1 cellular context compared by ENCODE assay signal in the genomic region with DNA sequence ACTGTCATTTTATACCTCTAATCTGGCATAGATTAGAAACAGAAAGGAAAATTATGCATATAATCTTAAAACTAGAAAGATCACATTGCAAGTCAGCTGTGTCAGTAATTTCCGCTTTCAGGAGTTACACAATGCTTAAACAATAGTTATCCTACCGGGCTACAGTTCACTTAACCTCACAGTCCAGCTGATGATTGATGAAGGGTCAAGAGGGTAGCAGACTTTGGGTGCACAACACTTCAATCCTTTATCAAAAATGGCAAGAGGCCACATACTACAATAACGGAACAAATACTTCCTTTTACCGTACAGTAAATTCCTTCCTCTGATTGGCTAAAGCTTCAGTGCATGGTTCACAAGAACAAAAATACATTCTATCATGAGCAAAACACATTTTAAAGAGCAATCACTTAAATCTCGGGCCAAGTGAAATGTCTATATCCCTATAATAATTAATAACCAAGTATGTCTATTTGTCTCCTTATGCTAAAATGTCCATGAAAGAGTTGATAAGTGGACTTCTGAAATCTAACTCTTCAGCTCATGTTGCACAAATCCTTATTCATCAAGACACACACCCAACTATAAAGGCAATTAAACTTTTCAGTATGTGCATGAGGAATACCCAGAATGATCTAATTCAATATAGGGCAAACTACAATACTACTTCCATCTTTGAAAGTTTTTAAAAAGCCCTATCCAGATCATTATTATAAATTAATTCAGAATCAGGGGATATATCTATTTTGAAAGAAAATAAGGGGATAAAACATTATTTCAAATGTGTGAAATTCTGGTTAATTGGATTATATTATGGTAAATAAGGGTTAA.
TF ChIP-seq lines count a peak whose summit lies in the region.

No MANE protein-coding gene starts in this region.

TF ChIP-seq in HepG2, 621 proteins besides CTCF, POLR2A, EP300 and RAD21 (continued from another document and continues in another):
- TF ChIP-seq ZNF562 (CRISPR knock-in tag; IDR thresholded peaks at IDR 0.05; ENCODE audit: borderline replicate concordance), result no peak
- TF ChIP-seq RFX1 (IDR thresholded peaks at IDR 0.05), result no peak
- TF ChIP-seq GABPB1 (CRISPR knock-in tag; IDR thresholded peaks at IDR 0.05), result peak; percentile 56; the same call in 1 of the 2 replicates
- TF ChIP-seq RFX3 (CRISPR knock-in tag; IDR thresholded peaks at IDR 0.05), result no peak; the same call in 1 of the 2 replicates
- no peak; the same call in 1 of the 2 replicates for TF ChIP-seq ZNF136 (CRISPR knock-in tag; IDR thresholded peaks at IDR 0.05; ENCODE audit: low read depth)
- TF ChIP-seq, protein P1, sequence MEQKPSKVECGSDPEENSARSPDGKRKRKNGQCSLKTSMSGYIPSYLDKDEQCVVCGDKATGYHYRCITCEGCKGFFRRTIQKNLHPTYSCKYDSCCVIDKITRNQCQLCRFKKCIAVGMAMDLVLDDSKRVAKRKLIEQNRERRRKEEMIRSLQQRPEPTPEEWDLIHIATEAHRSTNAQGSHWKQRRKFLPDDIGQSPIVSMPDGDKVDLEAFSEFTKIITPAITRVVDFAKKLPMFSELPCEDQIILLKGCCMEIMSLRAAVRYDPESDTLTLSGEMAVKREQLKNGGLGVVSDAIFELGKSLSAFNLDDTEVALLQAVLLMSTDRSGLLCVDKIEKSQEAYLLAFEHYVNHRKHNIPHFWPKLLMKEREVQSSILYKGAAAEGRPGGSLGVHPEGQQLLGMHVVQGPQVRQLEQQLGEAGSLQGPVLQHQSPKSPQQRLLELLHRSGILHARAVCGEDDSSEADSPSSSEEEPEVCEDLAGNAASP (CRISPR knock-in tag; IDR thresholded peaks at IDR 0.05; ENCODE audit: borderline replicate concordance), result peak; percentile 92
- TF ChIP-seq, protein P2, sequence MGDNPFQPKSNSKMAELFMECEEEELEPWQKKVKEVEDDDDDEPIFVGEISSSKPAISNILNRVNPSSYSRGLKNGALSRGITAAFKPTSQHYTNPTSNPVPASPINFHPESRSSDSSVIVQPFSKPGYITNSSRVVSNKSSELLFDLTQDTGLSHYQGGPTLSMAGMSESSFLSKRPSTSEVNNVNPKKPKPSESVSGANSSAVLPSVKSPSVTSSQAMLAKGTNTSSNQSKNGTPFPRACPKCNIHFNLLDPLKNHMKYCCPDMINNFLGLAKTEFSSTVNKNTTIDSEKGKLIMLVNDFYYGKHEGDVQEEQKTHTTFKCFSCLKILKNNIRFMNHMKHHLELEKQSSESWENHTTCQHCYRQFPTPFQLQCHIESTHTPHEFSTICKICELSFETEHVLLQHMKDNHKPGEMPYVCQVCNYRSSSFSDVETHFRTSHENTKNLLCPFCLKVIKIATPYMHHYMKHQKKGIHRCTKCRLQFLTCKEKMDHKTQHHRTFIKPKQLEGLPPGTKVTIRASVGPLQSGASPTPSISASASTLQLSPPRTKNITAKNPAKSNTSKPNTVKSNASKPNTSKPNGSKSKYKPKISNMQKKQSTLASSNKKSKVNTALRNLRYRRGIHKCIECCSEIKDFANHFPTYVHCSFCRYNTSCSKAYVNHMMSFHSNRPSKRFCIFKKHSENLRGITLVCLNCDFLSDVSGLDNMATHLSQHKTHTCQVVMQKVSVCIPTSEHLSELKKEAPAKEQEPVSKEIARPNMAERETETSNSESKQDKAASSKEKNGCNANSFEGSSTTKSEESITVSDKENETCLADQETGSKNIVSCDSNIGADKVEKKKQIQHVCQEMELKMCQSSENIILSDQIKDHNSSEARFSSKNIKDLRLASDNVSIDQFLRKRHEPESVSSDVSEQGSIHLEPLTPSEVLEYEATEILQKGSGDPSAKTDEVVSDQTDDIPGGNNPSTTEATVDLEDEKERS (CRISPR knock-in tag; IDR thresholded peaks at IDR 0.05), result 0 out of 2 replicates have a peak, but pooled peaks have one; percentile 38
- peak; percentile 84 for TF ChIP-seq FOSL2 (CRISPR knock-in tag; IDR thresholded peaks at IDR 0.05)
- TF ChIP-seq, protein P3, sequence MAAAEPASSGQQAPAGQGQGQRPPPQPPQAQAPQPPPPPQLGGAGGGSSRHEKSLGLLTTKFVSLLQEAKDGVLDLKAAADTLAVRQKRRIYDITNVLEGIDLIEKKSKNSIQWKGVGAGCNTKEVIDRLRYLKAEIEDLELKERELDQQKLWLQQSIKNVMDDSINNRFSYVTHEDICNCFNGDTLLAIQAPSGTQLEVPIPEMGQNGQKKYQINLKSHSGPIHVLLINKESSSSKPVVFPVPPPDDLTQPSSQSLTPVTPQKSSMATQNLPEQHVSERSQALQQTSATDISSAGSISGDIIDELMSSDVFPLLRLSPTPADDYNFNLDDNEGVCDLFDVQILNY (CRISPR knock-in tag; conservative IDR thresholded peaks at IDR 0.05), result no peak
- peak; percentile 55; the same call in 1 of the 2 replicates for TF ChIP-seq ZBTB20 (CRISPR knock-in tag; IDR thresholded peaks at IDR 0.05; ENCODE audit: borderline replicate concordance, low read depth)
- TF ChIP-seq HOXA5 (CRISPR knock-in tag; IDR thresholded peaks at IDR 0.05), result peak; percentile 100
- TF ChIP-seq, protein P4, sequence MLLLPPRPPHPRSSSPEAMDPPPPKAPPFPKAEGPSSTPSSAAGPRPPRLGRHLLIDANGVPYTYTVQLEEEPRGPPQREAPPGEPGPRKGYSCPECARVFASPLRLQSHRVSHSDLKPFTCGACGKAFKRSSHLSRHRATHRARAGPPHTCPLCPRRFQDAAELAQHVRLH (CRISPR knock-in tag; IDR thresholded peaks at IDR 0.05; ENCODE audit: borderline replicate concordance, low read depth), result peak; percentile 81; the same call in 1 of the 2 replicates
- no peak for TF ChIP-seq POLR2G (IDR thresholded peaks at IDR 0.05; ENCODE audit: low read depth, low read length)
- TF ChIP-seq KLF6 (CRISPR knock-in tag; IDR thresholded peaks at IDR 0.05), result 0 out of 2 replicates have a peak, but pooled peaks have one; percentile 23
- TF ChIP-seq, protein P5, sequence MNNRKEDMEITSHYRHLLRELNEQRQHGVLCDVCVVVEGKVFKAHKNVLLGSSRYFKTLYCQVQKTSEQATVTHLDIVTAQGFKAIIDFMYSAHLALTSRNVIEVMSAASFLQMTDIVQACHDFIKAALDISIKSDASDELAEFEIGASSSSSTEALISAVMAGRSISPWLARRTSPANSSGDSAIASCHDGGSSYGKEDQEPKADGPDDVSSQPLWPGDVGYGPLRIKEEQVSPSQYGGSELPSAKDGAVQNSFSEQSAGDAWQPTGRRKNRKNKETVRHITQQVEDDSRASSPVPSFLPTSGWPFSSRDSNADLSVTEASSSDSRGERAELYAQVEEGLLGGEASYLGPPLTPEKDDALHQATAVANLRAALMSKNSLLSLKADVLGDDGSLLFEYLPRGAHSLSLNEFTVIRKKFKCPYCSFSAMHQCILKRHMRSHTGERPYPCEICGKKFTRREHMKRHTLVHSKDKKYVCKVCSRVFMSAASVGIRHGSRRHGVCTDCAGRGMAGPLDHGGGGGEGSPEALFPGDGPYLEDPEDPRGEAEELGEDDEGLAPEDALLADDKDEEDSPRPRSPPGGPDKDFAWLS (CRISPR knock-in tag; IDR thresholded peaks at IDR 0.05; ENCODE audit: borderline replicate concordance), result no peak
- TF ChIP-seq TBX3 (IDR thresholded peaks at IDR 0.05; ENCODE audit: borderline replicate concordance), result peak; percentile 60; the same call in 1 of the 2 replicates
- TF ChIP-seq, protein P6, sequence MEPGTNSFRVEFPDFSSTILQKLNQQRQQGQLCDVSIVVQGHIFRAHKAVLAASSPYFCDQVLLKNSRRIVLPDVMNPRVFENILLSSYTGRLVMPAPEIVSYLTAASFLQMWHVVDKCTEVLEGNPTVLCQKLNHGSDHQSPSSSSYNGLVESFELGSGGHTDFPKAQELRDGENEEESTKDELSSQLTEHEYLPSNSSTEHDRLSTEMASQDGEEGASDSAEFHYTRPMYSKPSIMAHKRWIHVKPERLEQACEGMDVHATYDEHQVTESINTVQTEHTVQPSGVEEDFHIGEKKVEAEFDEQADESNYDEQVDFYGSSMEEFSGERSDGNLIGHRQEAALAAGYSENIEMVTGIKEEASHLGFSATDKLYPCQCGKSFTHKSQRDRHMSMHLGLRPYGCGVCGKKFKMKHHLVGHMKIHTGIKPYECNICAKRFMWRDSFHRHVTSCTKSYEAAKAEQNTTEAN (CRISPR knock-in tag; conservative IDR thresholded peaks at IDR 0.05), result no peak
- TF ChIP-seq, protein P7, sequence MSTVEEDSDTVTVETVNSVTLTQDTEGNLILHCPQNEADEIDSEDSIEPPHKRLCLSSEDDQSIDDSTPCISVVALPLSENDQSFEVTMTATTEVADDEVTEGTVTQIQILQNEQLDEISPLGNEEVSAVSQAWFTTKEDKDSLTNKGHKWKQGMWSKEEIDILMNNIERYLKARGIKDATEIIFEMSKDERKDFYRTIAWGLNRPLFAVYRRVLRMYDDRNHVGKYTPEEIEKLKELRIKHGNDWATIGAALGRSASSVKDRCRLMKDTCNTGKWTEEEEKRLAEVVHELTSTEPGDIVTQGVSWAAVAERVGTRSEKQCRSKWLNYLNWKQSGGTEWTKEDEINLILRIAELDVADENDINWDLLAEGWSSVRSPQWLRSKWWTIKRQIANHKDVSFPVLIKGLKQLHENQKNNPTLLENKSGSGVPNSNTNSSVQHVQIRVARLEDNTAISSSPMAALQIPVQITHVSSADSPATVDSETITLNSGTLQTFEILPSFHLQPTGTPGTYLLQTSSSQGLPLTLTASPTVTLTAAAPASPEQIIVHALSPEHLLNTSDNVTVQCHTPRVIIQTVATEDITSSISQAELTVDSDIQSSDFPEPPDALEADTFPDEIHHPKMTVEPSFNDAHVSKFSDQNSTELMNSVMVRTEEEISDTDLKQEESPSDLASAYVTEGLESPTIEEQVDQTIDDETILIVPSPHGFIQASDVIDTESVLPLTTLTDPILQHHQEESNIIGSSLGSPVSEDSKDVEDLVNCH (CRISPR knock-in tag; IDR thresholded peaks at IDR 0.05), result no peak
- TF ChIP-seq HDAC1 (CRISPR knock-in tag; IDR thresholded peaks at IDR 0.05), result peak; percentile 80
- no peak for TF ChIP-seq MTF1 (CRISPR knock-in tag; IDR thresholded peaks at IDR 0.05)
- peak; percentile 62; the same call in 1 of the 2 replicates for TF ChIP-seq ELF1 (CRISPR knock-in tag; IDR thresholded peaks at IDR 0.05)
- TF ChIP-seq, protein P8, sequence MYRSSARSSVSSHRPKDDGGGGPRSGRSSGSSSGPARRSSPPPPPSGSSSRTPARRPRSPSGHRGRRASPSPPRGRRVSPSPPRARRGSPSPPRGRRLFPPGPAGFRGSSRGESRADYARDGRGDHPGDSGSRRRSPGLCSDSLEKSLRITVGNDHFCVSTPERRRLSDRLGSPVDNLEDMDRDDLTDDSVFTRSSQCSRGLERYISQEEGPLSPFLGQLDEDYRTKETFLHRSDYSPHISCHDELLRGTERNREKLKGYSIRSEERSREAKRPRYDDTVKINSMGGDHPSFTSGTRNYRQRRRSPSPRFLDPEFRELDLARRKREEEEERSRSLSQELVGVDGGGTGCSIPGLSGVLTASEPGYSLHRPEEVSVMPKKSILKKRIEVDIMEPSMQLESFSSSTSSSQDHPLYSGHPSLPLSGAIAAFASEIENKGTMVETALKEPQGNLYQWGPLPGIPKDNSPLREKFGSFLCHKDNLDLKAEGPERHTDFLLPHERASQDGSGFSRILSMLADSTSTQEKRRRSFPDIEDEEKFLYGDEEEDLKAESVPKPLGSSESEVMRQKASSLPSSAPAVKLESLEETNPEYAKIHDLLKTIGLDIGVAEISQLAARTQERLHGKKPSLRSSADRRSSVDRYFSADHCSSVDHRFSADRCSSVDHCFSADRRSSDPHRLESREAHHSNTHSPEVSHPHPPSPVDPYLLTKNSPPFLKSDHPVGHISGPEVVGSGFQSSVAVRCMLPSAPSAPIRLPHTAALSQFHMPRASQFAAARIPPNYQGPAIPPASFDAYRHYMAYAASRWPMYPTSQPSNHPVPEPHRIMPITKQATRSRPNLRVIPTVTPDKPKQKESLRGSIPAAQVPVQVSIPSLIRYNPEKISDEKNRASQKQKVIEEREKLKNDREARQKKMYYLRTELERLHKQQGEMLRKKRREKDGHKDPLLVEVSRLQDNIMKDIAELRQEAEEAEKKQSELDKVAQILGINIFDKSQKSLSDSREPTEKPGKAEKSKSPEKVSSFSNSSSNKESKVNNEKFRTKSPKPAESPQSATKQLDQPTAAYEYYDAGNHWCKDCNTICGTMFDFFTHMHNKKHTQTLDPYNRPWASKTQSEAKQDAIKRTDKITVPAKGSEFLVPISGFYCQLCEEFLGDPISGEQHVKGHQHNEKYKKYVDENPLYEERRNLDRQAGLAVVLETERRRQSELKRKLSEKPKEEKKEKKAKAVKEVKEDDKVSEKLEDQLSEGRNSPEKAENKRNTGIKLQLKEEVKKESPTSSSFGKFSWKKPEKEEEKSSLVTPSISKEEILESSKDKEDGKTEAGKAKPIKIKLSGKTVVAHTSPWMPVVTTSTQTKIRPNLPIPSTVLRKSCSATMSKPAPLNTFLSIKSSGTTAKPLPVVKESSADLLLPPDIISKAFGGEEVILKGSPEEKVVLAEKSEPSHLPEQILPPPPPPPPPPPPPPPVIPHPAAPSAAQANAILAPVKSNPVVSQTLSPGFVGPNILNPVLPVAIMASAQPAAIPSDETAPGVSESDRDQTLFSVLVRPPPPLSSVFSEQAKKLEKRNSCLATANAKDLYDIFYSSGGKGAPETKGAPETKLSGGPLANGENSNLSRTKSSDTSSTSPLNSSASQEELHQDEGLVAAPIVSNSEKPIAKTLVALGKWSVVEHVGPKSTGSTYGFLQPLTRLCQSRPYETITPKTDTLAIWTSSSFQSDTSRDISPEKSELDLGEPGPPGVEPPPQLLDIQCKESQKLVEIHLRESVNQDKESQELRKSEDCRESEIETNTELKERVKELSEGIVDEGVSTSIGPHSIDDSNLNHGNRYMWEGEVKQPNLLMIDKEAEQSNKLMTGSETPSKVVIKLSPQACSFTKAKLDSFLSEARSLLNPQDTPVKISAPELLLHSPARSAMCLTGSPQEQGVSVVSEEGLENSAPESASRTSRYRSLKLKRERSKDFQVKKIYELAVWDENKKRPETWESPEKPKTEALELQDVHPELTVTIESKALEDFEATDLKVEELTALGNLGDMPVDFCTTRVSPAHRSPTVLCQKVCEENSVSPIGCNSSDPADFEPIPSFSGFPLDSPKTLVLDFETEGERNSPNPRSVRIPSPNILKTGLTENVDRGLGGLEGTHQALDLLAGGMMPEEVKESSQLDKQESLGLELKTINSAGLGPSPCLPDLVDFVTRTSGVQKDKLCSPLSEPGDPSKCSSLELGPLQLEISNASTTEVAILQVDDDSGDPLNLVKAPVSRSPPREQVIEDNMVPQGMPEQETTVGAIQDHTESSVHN (CRISPR knock-in tag; IDR thresholded peaks at IDR 0.05), result no peak
- TF ChIP-seq, protein P9, sequence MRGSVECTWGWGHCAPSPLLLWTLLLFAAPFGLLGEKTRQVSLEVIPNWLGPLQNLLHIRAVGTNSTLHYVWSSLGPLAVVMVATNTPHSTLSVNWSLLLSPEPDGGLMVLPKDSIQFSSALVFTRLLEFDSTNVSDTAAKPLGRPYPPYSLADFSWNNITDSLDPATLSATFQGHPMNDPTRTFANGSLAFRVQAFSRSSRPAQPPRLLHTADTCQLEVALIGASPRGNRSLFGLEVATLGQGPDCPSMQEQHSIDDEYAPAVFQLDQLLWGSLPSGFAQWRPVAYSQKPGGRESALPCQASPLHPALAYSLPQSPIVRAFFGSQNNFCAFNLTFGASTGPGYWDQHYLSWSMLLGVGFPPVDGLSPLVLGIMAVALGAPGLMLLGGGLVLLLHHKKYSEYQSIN (CRISPR knock-in tag; IDR thresholded peaks at IDR 0.05; ENCODE audit: borderline replicate concordance), result no peak
